In the genomic region with DNA sequence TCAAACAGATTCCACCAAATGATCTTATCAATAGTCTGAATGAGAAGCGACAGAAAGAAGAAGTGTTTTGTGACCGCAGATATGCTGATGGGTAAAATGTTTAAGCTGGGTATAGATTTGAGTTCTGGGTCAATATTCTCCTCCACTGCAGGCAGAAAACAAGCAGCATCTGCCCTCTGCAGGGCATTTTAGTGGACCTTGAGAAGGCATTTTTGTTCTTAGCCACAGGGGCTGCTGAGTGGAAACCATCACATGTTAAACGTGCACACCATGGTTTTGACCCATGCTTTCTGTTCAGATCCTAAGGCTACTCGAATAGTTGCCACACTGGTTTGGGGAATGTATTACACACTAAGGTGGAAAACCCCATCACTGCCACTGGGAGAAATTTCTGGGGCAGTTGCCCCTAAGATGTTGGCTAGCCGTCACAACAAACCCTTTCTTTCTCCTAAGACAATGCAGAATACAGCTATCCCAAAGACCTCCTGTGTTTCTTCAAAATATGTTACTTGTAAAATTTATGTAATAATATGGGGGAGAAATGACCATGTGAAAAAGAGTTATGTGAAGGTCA, we compare ENCODE assay signal across 10 cellular contexts. TPM values are rescaled to one million over a fixed set of nuclear protein-coding genes. Genes with fewer than 3 reads are reported as not detected.
A peak's percentile ranks its signal among the peaks of the same experiment; 100 is the strongest.
DNase-seq lines count a peak whose midpoint lies in the region; ATAC-seq, FAIRE-seq and TF ChIP-seq lines count a peak whose summit lies in the region.
"Had no signal": no experiment of that assay in that cellular context is flagged by ENCODE, and none has a peak within 500 bp of the region (broad histone marks: within the 10 kb centered on the region; RNA-seq: fewer than 3 reads in every experiment).

No MANE protein-coding gene starts in this region.

- 25% methylated on average over 5 of the region's 5 CpGs for whole genome bisulfite sequencing in A549 (ENCODE audit: missing lambda C conversion rate)

- no peak for FAIRE-seq in A549 (lab: Jason Lieb, UNC)

- POLR2A ChIA-PET in A549 (lab: Yijun Ruan, JAX) = no interaction called here

- no peak overlapping the region for H3K27ac ChIP-seq in A549

- H3K4me2 ChIP-seq in A549 = no peak overlapping the region

- peak in 1 of 2 experiments; percentile 21 for DNase-seq in A549 (ENCODE audit: low read depth in 1 of 2, low spot score in 1 of 2)
- DNase-seq in RKO (ENCODE audit: low spot score) = peak; percentile 43
- DNase-seq in foreskin melanocyte = peak; percentile 35
- DNase-seq in activated effector memory CD4-positive, alpha-beta T cell treated with Interleukin-2 at 50 U/mL for 16 hours = no peak
- DNase-seq in activated CD4-positive, alpha-beta T cell treated with anti-CD3 and anti-CD28 coated beads for 1 hour = no peak
- DNase-seq in GM20000 (ENCODE audit: low spot score) = no peak
- DNase-seq: T-helper 1 cell had no signal

- H3K4me3 ChIP-seq in A549 = no peak overlapping the region

- ATAC-seq in A549 (peak; percentile 41 to 66; a peak in 3 of 6 replicates), GM19351 (IDR thresholded peaks at IDR 0.05; ENCODE audit: unreplicated experiment) (peak; percentile 46), GM18861 (IDR thresholded peaks at IDR 0.05; ENCODE audit: unreplicated experiment) (no peak)

- CTCF ChIA-PET in A549 (lab: Yijun Ruan, JAX) = no interaction called here

- no peaks in the 10 kb centered on the region; the same call in 2 of the 3 replicates for H3K4me1 ChIP-seq in A549

- TF ChIP-seq RAD21 in A549 (conservative IDR thresholded peaks at IDR 0.05 in 1 of 2, IDR thresholded peaks at IDR 0.05 in 1 of 2) = peak; percentile 33 to 34; a peak in 4 of 5 replicates

- no peak for TF ChIP-seq EP300 in A549 (IDR thresholded peaks at IDR 0.05)

- H3K9me3 ChIP-seq in A549 = no peaks in the 10 kb centered on the region

- no peak for TF ChIP-seq POLR2A in A549 (IDR thresholded peaks at IDR 0.05; ENCODE audit: low read length)

- TF ChIP-seq CTCF in A549 (IDR thresholded peaks at IDR 0.05) (peak; percentile 21; the same call in 1 of the 3 replicates), GM20000 (IDR thresholded peaks at IDR 0.05; ENCODE audit: extremely low read depth, missing control alignments) (no peak)

TF ChIP-seq in A549, 52 proteins besides CTCF, POLR2A, EP300 and RAD21:
- no peak for TF ChIP-seq CBX8 (IDR thresholded peaks at IDR 0.05)
- peak; percentile 10; the same call in 1 of the 3 replicates for TF ChIP-seq SMC3 (IDR thresholded peaks at IDR 0.05)

RNA-seq across cellular contexts. Expression of a gene that starts 5.5 kb away (rescaled TPM):
- not detected in 2 replicates for polyA plus RNA-seq in A549 (2011; rRNA removed)
- polyA plus RNA-seq in A549 (2012; cell fraction: cytosol; rRNA removed) = not detected in 2 replicates
- not detected in 2 replicates for polyA plus RNA-seq in A549 (2012; cell fraction: nucleus; rRNA removed)
- polyA plus RNA-seq in A549 (2017; fragmentation: RNase III; extraction: RNeasy Plus Mini Kit Qiagen cat#74134 plus additional on column Dnase treatment) = not detected in 3 replicates
- polyA minus RNA-seq in A549 (2011; rRNA and poly(A)+ RNA removed) = not detected in 2 replicates
- polyA plus RNA-seq: adipose tissue had no signal

Comparison
In these comparisons a context has a peak if more than half of its experiments do, and no peak if none do; other contexts are left out.
1. DNase-seq: peak in RKO (single experiment) and foreskin melanocyte (single experiment); none in activated effector memory CD4-positive, alpha-beta T cell treated with Interleukin-2 at 50 U/mL for 16 hours (single experiment), activated CD4-positive, alpha-beta T cell treated with anti-CD3 and anti-CD28 coated beads for 1 hour (single experiment) and GM20000 (single experiment).